Comparison of ENCODE assay signal across 18 cellular contexts in the genomic region with DNA sequence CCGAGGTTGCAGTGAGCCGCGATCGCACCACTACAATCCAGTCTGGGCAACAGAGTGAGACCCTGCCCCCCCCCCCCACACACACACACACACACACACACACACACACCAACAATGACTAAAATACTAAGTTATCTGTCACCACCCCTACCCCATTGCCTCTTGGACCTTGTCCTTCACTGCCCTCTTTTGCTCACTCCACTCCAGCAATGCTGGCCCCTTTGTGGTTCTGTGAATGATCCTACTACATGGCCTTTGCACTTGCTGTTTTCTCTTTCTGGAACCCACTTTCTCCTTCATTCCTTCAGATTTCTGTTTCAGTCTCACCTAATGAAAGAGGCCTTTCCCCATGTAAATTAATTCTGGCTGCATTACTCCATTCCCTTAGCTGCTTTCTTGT. TPM values are rescaled to one million over a fixed set of nuclear protein-coding genes. Genes with fewer than 3 reads are reported as not detected.
DNase-seq lines count a peak whose midpoint lies in the region; ATAC-seq, FAIRE-seq and TF ChIP-seq lines count a peak whose summit lies in the region.
"Had no signal": no experiment of that assay in that cellular context is flagged by ENCODE, and none has a peak within 500 bp of the region (broad histone marks: within the 10 kb centered on the region; RNA-seq: fewer than 3 reads in every experiment).

No MANE protein-coding gene starts in this region.

- H3K27ac Mint-ChIP-seq in activated CD4-positive, alpha-beta T cell treated with anti-CD3 and anti-CD28 coated beads for 36 hours, result peak overlapping the region; percentile 88
- peak overlapping the region; percentile 96 for H3K27ac Mint-ChIP-seq in activated T-helper 1 cell treated with anti-CD3 and anti-CD28 coated beads, Interleukin-12 subunit alpha, Interleukin-12 subunit beta, Interleukin-2, Interleukin-4 antibody, amounts not matched to agents 30 ng/mL and 10 ng/mL and 1 ng/mL, durations not matched to agents 14 hours and 24 hours and 36 hours
- H3K27ac Mint-ChIP-seq in nephron, result no peak overlapping the region
- H3K27ac Mint-ChIP-seq: endodermal cell had no signal

- H3K4me3 Mint-ChIP-seq in activated CD4-positive, alpha-beta T cell treated with anti-CD3 and anti-CD28 coated beads for 36 hours, result no peak overlapping the region
- peak overlapping the region; percentile 99 for H3K4me3 Mint-ChIP-seq in activated T-helper 1 cell treated with anti-CD3 and anti-CD28 coated beads, Interleukin-12 subunit alpha, Interleukin-12 subunit beta, Interleukin-2, Interleukin-4 antibody, amounts not matched to agents 30 ng/mL and 10 ng/mL and 1 ng/mL, durations not matched to agents 14 hours and 24 hours and 36 hours
- peak overlapping the region; percentile 90 to 95 (median 91) for H3K4me3 Mint-ChIP-seq in nephron

- CTCF ChIA-PET in activated CD4-positive, alpha-beta T cell treated with anti-CD3 and anti-CD28 coated beads for 36 hours (lab: Charles Lee), result no interaction called here

- no peaks in the 10 kb centered on the region for H3K27me3 Mint-ChIP-seq in activated CD4-positive, alpha-beta T cell treated with anti-CD3 and anti-CD28 coated beads for 36 hours
- no peaks in the 10 kb centered on the region for H3K27me3 Mint-ChIP-seq in activated T-helper 1 cell treated with anti-CD3 and anti-CD28 coated beads, Interleukin-12 subunit alpha, Interleukin-12 subunit beta, Interleukin-2, Interleukin-4 antibody, amounts not matched to agents 30 ng/mL and 10 ng/mL and 1 ng/mL, durations not matched to agents 14 hours and 24 hours and 36 hours (ENCODE audit: insufficient read depth)
- H3K27me3 Mint-ChIP-seq in nephron (ENCODE audit: low read depth), result peaks cover 3% of the 10 kb centered on the region

- POLR2A ChIA-PET in activated CD4-positive, alpha-beta T cell treated with anti-CD3 and anti-CD28 coated beads for 36 hours (lab: Charles Lee), result no interaction called here

- DNase-seq in activated CD4-positive, alpha-beta T cell treated with anti-CD3 and anti-CD28 coated beads for 36 hours, result no peak
- DNase-seq in activated CD4-positive, alpha-beta T cell treated with anti-CD3 and anti-CD28 coated beads, Interleukin-2, amount 50 U/mL, for 48 hours, result no peak
- DNase-seq in GM18507 (ENCODE audit: extremely low spot score, insufficient read length, low read depth) (no peak), ureter (ENCODE audit: low spot score) (no peak)
- DNase-seq in activated T-helper 1 cell treated with anti-CD3 and anti-CD28 coated beads, Interleukin-12 subunit alpha, Interleukin-12 subunit beta, Interleukin-2, Interleukin-4 antibody, amounts not matched to agents 30 ng/mL and 10 ng/mL and 1 ng/mL, durations not matched to agents 14 hours and 24 hours and 36 hours (ENCODE audit: low spot score), result no peak
- no peak for DNase-seq in central memory CD4-positive, alpha-beta T cell
- DNase-seq: Caco-2, endodermal cell, GF-D8, left cardiac atrium, NCI-H69, SW 1271 had no signal

- H3K9me3 Mint-ChIP-seq in activated CD4-positive, alpha-beta T cell treated with anti-CD3 and anti-CD28 coated beads for 36 hours (ENCODE audit: low read depth), result no peaks in the 10 kb centered on the region
- no peaks in the 10 kb centered on the region for H3K9me3 Mint-ChIP-seq in activated T-helper 1 cell treated with anti-CD3 and anti-CD28 coated beads, Interleukin-12 subunit alpha, Interleukin-12 subunit beta, Interleukin-2, Interleukin-4 antibody, amounts not matched to agents 30 ng/mL and 10 ng/mL and 1 ng/mL, durations not matched to agents 14 hours and 24 hours and 36 hours
- H3K9me3 Mint-ChIP-seq in nephron, result no peaks in the 10 kb centered on the region
- H3K9me3 Mint-ChIP-seq: endodermal cell had no signal

- peaks cover 61% of the 10 kb centered on the region for H3K4me1 Mint-ChIP-seq in activated CD4-positive, alpha-beta T cell treated with anti-CD3 and anti-CD28 coated beads for 36 hours
- peaks cover 75% of the 10 kb centered on the region for H3K4me1 Mint-ChIP-seq in activated T-helper 1 cell treated with anti-CD3 and anti-CD28 coated beads, Interleukin-12 subunit alpha, Interleukin-12 subunit beta, Interleukin-2, Interleukin-4 antibody, amounts not matched to agents 30 ng/mL and 10 ng/mL and 1 ng/mL, durations not matched to agents 14 hours and 24 hours and 36 hours (ENCODE audit: low read depth)
- peaks cover 25% of the 10 kb centered on the region for H3K4me1 Mint-ChIP-seq in nephron

- no peak for ATAC-seq in activated CD4-positive, alpha-beta T cell treated with anti-CD3 and anti-CD28 coated beads for 36 hours
- no peak for ATAC-seq in HG02571 (IDR thresholded peaks at IDR 0.05; ENCODE audit: unreplicated experiment)
- ATAC-seq: left cardiac atrium had no signal

- intact Hi-C loops in activated CD4-positive, alpha-beta T cell treated with anti-CD3 and anti-CD28 coated beads for 36 hours (cut with DNase I, micrococcal nuclease), result loop anchor here (5.0 kb wide), 4 partner anchors 143 to 493 kb away; a partner anchor contains a TSS
- intact Hi-C loops in activated T-helper 1 cell treated with anti-CD3 and anti-CD28 coated beads, Interleukin-12 subunit alpha, Interleukin-12 subunit beta, Interleukin-2, Interleukin-4 antibody, amounts not matched to agents 30 ng/mL and 10 ng/mL and 1 ng/mL, durations not matched to agents 14 hours and 24 hours and 36 hours (cut with micrococcal nuclease), result loop anchor here (2.0 to 10.0 kb wide), 3 partner anchors 193 to 487 kb away; a partner anchor contains a TSS

- TF ChIP-seq CTCF in nephron (IDR thresholded peaks at IDR 0.05; ENCODE audit: unreplicated experiment in 3 of 3), result no peak

- FAIRE-seq in GM18507 (lab: Jason Lieb, UNC), result peak; percentile 62
- FAIRE-seq: A204.1 had no signal

- H3K36me3 Mint-ChIP-seq in activated CD4-positive, alpha-beta T cell treated with anti-CD3 and anti-CD28 coated beads for 36 hours (ENCODE audit: low read depth), result peaks cover 13% of the 10 kb centered on the region
- H3K36me3 Mint-ChIP-seq in activated T-helper 1 cell treated with anti-CD3 and anti-CD28 coated beads, Interleukin-12 subunit alpha, Interleukin-12 subunit beta, Interleukin-2, Interleukin-4 antibody, amounts not matched to agents 30 ng/mL and 10 ng/mL and 1 ng/mL, durations not matched to agents 14 hours and 24 hours and 36 hours (ENCODE audit: low read depth), result peaks cover 26% of the 10 kb centered on the region
- H3K36me3 Mint-ChIP-seq in nephron (ENCODE audit: low read depth), result peaks cover 3% of the 10 kb centered on the region

RNA-seq across cellular contexts. Expression of a gene that starts 2.6 kb away (rescaled TPM):
- total RNA-seq in activated CD4-positive, alpha-beta T cell treated with anti-CD3 and anti-CD28 coated beads for 36 hours, result 10 to 100 TPM; 45.2 to 46.9 TPM
- 71.3 and 71.8 TPM in 2 replicates for total RNA-seq in activated T-helper 1 cell treated with anti-CD3 and anti-CD28 coated beads, Interleukin-12 subunit alpha, Interleukin-12 subunit beta, Interleukin-2, Interleukin-4 antibody, amounts not matched to agents 30 ng/mL and 10 ng/mL and 1 ng/mL, durations not matched to agents 14 hours and 24 hours and 36 hours
- total RNA-seq in ureter, result 104 TPM

RNA-seq across cellular contexts. Expression of a gene that starts 3.8 kb away (rescaled TPM):
- total RNA-seq in activated CD4-positive, alpha-beta T cell treated with anti-CD3 and anti-CD28 coated beads for 36 hours, result 100 to 1,000 TPM; 231 to 333 TPM
- total RNA-seq in activated T-helper 1 cell treated with anti-CD3 and anti-CD28 coated beads, Interleukin-12 subunit alpha, Interleukin-12 subunit beta, Interleukin-2, Interleukin-4 antibody, amounts not matched to agents 30 ng/mL and 10 ng/mL and 1 ng/mL, durations not matched to agents 14 hours and 24 hours and 36 hours, result 355 and 359 TPM in 2 replicates
- total RNA-seq in ureter, result 22.3 TPM
- total RNA-seq: endodermal cell, HT-29 had no signal

RNA-seq across cellular contexts. Expression of a gene that starts 19.0 kb away (rescaled TPM):
- total RNA-seq in activated CD4-positive, alpha-beta T cell treated with anti-CD3 and anti-CD28 coated beads for 36 hours, result 1 to 10 TPM; 5.3 to 5.4 TPM
- total RNA-seq in activated T-helper 1 cell treated with anti-CD3 and anti-CD28 coated beads, Interleukin-12 subunit alpha, Interleukin-12 subunit beta, Interleukin-2, Interleukin-4 antibody, amounts not matched to agents 30 ng/mL and 10 ng/mL and 1 ng/mL, durations not matched to agents 14 hours and 24 hours and 36 hours, result 5.7 and 6.0 TPM in 2 replicates
- 1.7 TPM for total RNA-seq in ureter

RNA-seq across cellular contexts. Expression of a gene that starts 43.4 kb away (rescaled TPM):
- total RNA-seq in activated CD4-positive, alpha-beta T cell treated with anti-CD3 and anti-CD28 coated beads for 36 hours, result under 1 TPM; 0.50 to 0.51 TPM
- 0.23 TPM in 1 of 2 replicates, not detected in the other for total RNA-seq in activated T-helper 1 cell treated with anti-CD3 and anti-CD28 coated beads, Interleukin-12 subunit alpha, Interleukin-12 subunit beta, Interleukin-2, Interleukin-4 antibody, amounts not matched to agents 30 ng/mL and 10 ng/mL and 1 ng/mL, durations not matched to agents 14 hours and 24 hours and 36 hours
- not detected for total RNA-seq in ureter
- total RNA-seq: Caco-2, endodermal cell, HT-29, left cardiac atrium, prostate gland, suprapubic skin had no signal

RNA-seq across cellular contexts. Expression of a gene that starts 51.3 kb away (rescaled TPM):
- total RNA-seq in activated CD4-positive, alpha-beta T cell treated with anti-CD3 and anti-CD28 coated beads for 36 hours, result 10 to 100 TPM; 40.4 to 54.2 TPM
- 54.8 and 57.3 TPM in 2 replicates for total RNA-seq in activated T-helper 1 cell treated with anti-CD3 and anti-CD28 coated beads, Interleukin-12 subunit alpha, Interleukin-12 subunit beta, Interleukin-2, Interleukin-4 antibody, amounts not matched to agents 30 ng/mL and 10 ng/mL and 1 ng/mL, durations not matched to agents 14 hours and 24 hours and 36 hours
- total RNA-seq in ureter, result 36.9 TPM

Comparison
In these comparisons a context has a peak if more than half of its experiments do, and no peak if none do; other contexts are left out.
1. H3K27ac Mint-ChIP-seq: peak in activated CD4-positive, alpha-beta T cell treated with anti-CD3 and anti-CD28 coated beads for 36 hours (single experiment) and activated T-helper 1 cell treated with anti-CD3 and anti-CD28 coated beads, Interleukin-12 subunit alpha, Interleukin-12 subunit beta, Interleukin-2, Interleukin-4 antibody, amounts not matched to agents 30 ng/mL and 10 ng/mL and 1 ng/mL, durations not matched to agents 14 hours and 24 hours and 36 hours (single experiment); none in nephron (0 of 3).